In genomic region chr7:76191783-76192240, GRCh38 we compare ENCODE assay signal across 8 cellular contexts. TPM values are rescaled to one million over a fixed set of nuclear protein-coding genes. Genes with fewer than 3 reads are reported as not detected.
DNase-seq lines count a peak whose midpoint lies in the region; ATAC-seq, FAIRE-seq and TF ChIP-seq lines count a peak whose summit lies in the region.

No MANE protein-coding gene starts in this region.

- H4K20me1 ChIP-seq in hepatocyte (ENCODE audit: insufficient read depth, poor library complexity, severe bottlenecking): no peaks in the 10 kb centered on the region

- H3K4me3 ChIP-seq in hepatocyte (no peak overlapping the region), sigmoid colon (no peak overlapping the region)

- H3K4me1 ChIP-seq in hepatocyte (ENCODE audit: insufficient read depth): no peaks in the 10 kb centered on the region
- no peaks in the 10 kb centered on the region for H3K4me1 ChIP-seq in sigmoid colon

- no peaks in the 10 kb centered on the region for H3K9me3 ChIP-seq in hepatocyte (ENCODE audit: low read depth)
- H3K9me3 ChIP-seq in sigmoid colon: peaks cover 0 to 3% (median 0%) of the 10 kb centered on the region in 4 donors

- WGBS in hepatocyte (ENCODE audit: low lambda C conversion rate, missing lambda C conversion rate): 28% methylated on average over 3 of the region's 3 CpGs
- WGBS in sigmoid colon, 2 donors: 38 to 51% methylated on average over 3 of the region's 3 CpGs

- H3K79me2 ChIP-seq in hepatocyte: no peaks in the 10 kb centered on the region

- H2AFZ ChIP-seq in hepatocyte: no peak overlapping the region

- no peaks in the 10 kb centered on the region for H3K27me3 ChIP-seq in hepatocyte
- peaks cover 0 to 22% (median 3%) of the 10 kb centered on the region in 3 donors for H3K27me3 ChIP-seq in sigmoid colon

- no peak for ATAC-seq in HG02571 (IDR thresholded peaks at IDR 0.05; ENCODE audit: unreplicated experiment)
- no peak for ATAC-seq in HG03342 (IDR thresholded peaks at IDR 0.05; ENCODE audit: unreplicated experiment)

- POLR2A ChIA-PET in RWPE1 (lab: Yijun Ruan, JAX; ENCODE audit: low non-redundant PET): interaction anchor here (0.5 kb wide), 1 partner anchor 41 kb away, joined by 3 read pairs; no protein-coding TSS in a partner anchor

- intact Hi-C loops in sigmoid colon (cut with DNase I): no loop called here

- no peak overlapping the region for H3K4me2 ChIP-seq in hepatocyte

- H3K27ac Mint-ChIP-seq in progenitor cell of endocrine pancreas: no peak overlapping the region

- no peaks in the 10 kb centered on the region for H3K36me3 Mint-ChIP-seq in progenitor cell of endocrine pancreas (ENCODE audit: insufficient read depth)

- no peaks in the 10 kb centered on the region for H3K4me1 Mint-ChIP-seq in progenitor cell of endocrine pancreas (ENCODE audit: low read depth)

- no peaks in the 10 kb centered on the region for H3K9me3 Mint-ChIP-seq in progenitor cell of endocrine pancreas (ENCODE audit: low read depth)

- H3K4me3 Mint-ChIP-seq in progenitor cell of endocrine pancreas (ENCODE audit: low read depth): no peak overlapping the region

- no peak for TF ChIP-seq EP300 in sigmoid colon (IDR thresholded peaks at IDR 0.05)

- no peak for TF ChIP-seq POLR2A in sigmoid colon (IDR thresholded peaks at IDR 0.05)

- peak; percentile 55 for FAIRE-seq in D721Med (lab: Jason Lieb, UNC)

- no peak overlapping the region for H3K27ac ChIP-seq in RWPE1
- no peak overlapping the region for H3K27ac ChIP-seq in hepatocyte
- H3K27ac ChIP-seq in sigmoid colon: no peak overlapping the region

- no peaks in the 10 kb centered on the region for H3K9me2 ChIP-seq in hepatocyte (replicated peaks; ENCODE audit: insufficient read depth)

- no peaks in the 10 kb centered on the region for H3K36me3 ChIP-seq in hepatocyte (replicated peaks; ENCODE audit: insufficient read depth, low read depth)
- no peaks in the 10 kb centered on the region for H3K36me3 ChIP-seq in sigmoid colon

- DNase-seq in D721Med (ENCODE audit: insufficient read length, low spot score) (no peak), HS-5 (ENCODE audit: low read depth) (peak; percentile 9), RWPE1 (ENCODE audit: low spot score) (peak; percentile 27), hepatocyte (ENCODE audit: low spot score) (peak; percentile 18), sigmoid colon (no peak), progenitor cell of endocrine pancreas (ENCODE audit: low spot score, unreplicated experiment) (no peak)

- no peak for TF ChIP-seq CTCF in D721Med (IDR thresholded peaks at IDR 0.05; ENCODE audit: insufficient read depth, missing control alignments)
- no peak for TF ChIP-seq CTCF in RWPE1 (conservative IDR thresholded peaks at IDR 0.05; ENCODE audit: low read depth)
- no peak for TF ChIP-seq CTCF in hepatocyte (IDR thresholded peaks at IDR 0.05; ENCODE audit: poor library complexity)
- no peak for TF ChIP-seq CTCF in sigmoid colon (IDR thresholded peaks at IDR 0.05)
- no peak for TF ChIP-seq CTCF in progenitor cell of endocrine pancreas (IDR thresholded peaks at IDR 0.05; ENCODE audit: unreplicated experiment)

- peaks cover 8% of the 10 kb centered on the region for H3K27me3 Mint-ChIP-seq in progenitor cell of endocrine pancreas

- CTCF ChIA-PET in RWPE1 (lab: Yijun Ruan, JAX): no interaction called here

RNA-seq across cellular contexts. Expression of gene SRRM3, which starts 9.9 kb away (rescaled TPM):
- total RNA-seq in hepatocyte: 1.5 and 1.7 TPM in 2 replicates
- 2.3 and 3.1 TPM in 2 replicates for polyA plus RNA-seq in hepatocyte
- total RNA-seq in sigmoid colon: 10 to 100 TPM in 1 of 4 donors, 1 to 10 TPM in 3; 1.6 to 16.1 (median 6.3) TPM
- polyA plus RNA-seq in sigmoid colon: 1 to 10 TPM; 1.4 to 2.2 (median 1.8) TPM
- 2.5 and 3.3 TPM in 2 replicates for total RNA-seq in progenitor cell of endocrine pancreas

Comparison
In these comparisons a context has a peak if more than half of its experiments do, and no peak if none do; other contexts are left out.
1. DNase-seq: peak in HS-5 (single experiment), RWPE1 (single experiment) and hepatocyte (single experiment); none in D721Med (single experiment), sigmoid colon (single experiment) and progenitor cell of endocrine pancreas (single experiment).